In the genomic region with DNA sequence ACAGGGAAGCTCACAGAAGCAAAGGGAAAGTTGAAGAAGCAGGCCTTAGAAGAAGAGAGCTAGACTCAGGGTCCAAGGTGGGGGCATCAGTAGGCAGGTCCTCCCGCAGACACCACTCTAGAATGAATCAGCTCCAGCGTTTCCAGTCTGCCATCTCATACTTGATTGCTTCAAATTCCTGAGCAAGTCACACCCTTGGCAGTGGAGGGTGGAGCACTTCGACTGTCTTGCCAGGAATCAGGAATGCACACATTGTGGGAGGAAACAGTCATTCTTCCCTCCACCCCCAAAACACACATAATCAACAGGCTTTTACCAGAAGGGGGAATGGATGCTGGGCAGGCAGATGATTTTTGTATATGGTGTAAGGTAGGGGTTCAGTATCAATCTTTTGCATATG, we compare ENCODE assay signal across 10 cellular contexts.
DNase-seq lines count a peak whose midpoint lies in the region; ATAC-seq and TF ChIP-seq lines count a peak whose summit lies in the region.
"Had no signal": no experiment of that assay in that cellular context is flagged by ENCODE, and none has a peak within 500 bp of the region (broad histone marks: within the 10 kb centered on the region; RNA-seq: fewer than 3 reads in every experiment).

No MANE protein-coding gene starts in this region.

- H3K27ac ChIP-seq in esophagus (ENCODE audit: low read depth in 2 of 2, low read length in 1 of 2): peak overlapping the region; percentile 68 to 82
- H3K27ac ChIP-seq: thyroid gland had no signal

- peaks cover 3% of the 10 kb centered on the region in 2 donors for H3K4me1 ChIP-seq in esophagus (ENCODE audit: control insufficient read depth in 2 of 2, insufficient read depth in 2 of 2, low read length in 1 of 2)
- peaks cover 8% of the 10 kb centered on the region for H3K4me1 ChIP-seq in mucosa of descending colon (ENCODE audit: low read depth)

- TF ChIP-seq CTCF in AG09319 (IDR thresholded peaks at IDR 0.05; ENCODE audit: low read depth, low read length) (no peak), mucosa of descending colon (IDR thresholded peaks at IDR 0.05) (no peak)

- H3K36me3 ChIP-seq in esophagus (ENCODE audit: control insufficient read depth in 2 of 2, insufficient read depth in 2 of 2, low read length in 1 of 2): no peaks in the 10 kb centered on the region
- H3K36me3 ChIP-seq in mucosa of descending colon (ENCODE audit: low read depth): no peaks in the 10 kb centered on the region
- H3K36me3 ChIP-seq: thyroid gland had no signal

- H3K9me3 ChIP-seq in esophagus (ENCODE audit: control insufficient read depth in 2 of 2, insufficient read depth in 1 of 2, low read depth in 1 of 2, low read length in 1 of 2) (no peaks in the 10 kb centered on the region), mucosa of descending colon (no peaks in the 10 kb centered on the region)
- H3K9me3 ChIP-seq: thyroid gland had no signal

- WGBS in esophagus, 2 donors: 41 to 48% methylated on average over 3 of the region's 3 CpGs

- no peaks in the 10 kb centered on the region for H3K27me3 ChIP-seq in esophagus (ENCODE audit: control insufficient read depth in 1 of 2, insufficient read depth in 2 of 2, low read length in 2 of 2)
- H3K27me3 ChIP-seq: thyroid gland had no signal

- CTCF ChIA-PET in HEK293T (lab: Yijun Ruan, JAX): no interaction called here

- DNase-seq in AG09319 (ENCODE audit: extremely low read depth, low read depth) (peak; percentile 72), NCI-H69 (lab: John Stamatoyannopoulos, UW) (peak; percentile 2), mucosa of descending colon (peak in 2 of 3 donors; percentile 53 to 74), HEK293T (ENCODE audit: extremely low spot score) (no peak), NCI-H2227 (lab: John Stamatoyannopoulos, UW; ENCODE audit: unreplicated experiment) (no peak)
- DNase-seq: COR-L47 had no signal

- intact Hi-C loops in mucosa of descending colon (cut with DNase I, micrococcal nuclease): no loop called here

- POLR2A ChIA-PET in HEK293T (lab: Yijun Ruan, JAX): no interaction called here

- peak; percentile 98 for ATAC-seq in mucosa of descending colon
- ATAC-seq in GM18505 (IDR thresholded peaks at IDR 0.05; ENCODE audit: unreplicated experiment): no peak
- ATAC-seq in HG02623 (IDR thresholded peaks at IDR 0.05; ENCODE audit: unreplicated experiment): no peak

- H3K4me3 ChIP-seq in esophagus (ENCODE audit: low read depth in 1 of 2, low read length in 2 of 2): no peak overlapping the region
- no peak overlapping the region for H3K4me3 ChIP-seq in mucosa of descending colon
- H3K4me3 ChIP-seq: thyroid gland had no signal

- TF ChIP-seq POLR2A in GM18505 (IDR thresholded peaks at IDR 0.05; ENCODE audit: borderline replicate concordance, extremely low read depth, insufficient read depth, insufficient read length): no peak

TF ChIP-seq in HEK293T, 16 proteins besides CTCF, POLR2A, EP300 and RAD21:
- TF ChIP-seq ARNT (IDR thresholded peaks at IDR 0.05) (no peak), SP1 (IDR thresholded peaks at IDR 0.05) (no peak), HDGF (IDR thresholded peaks at IDR 0.05; ENCODE audit: borderline replicate concordance) (no peak), CTBP1 (IDR thresholded peaks at IDR 0.05; ENCODE audit: borderline replicate concordance) (no peak), L3MBTL2 (conservative IDR thresholded peaks at IDR 0.05) (no peak), FOXM1 (IDR thresholded peaks at IDR 0.05; ENCODE audit: borderline replicate concordance) (no peak), NFRKB (IDR thresholded peaks at IDR 0.05) (no peak), ZNF384 (IDR thresholded peaks at IDR 0.05) (no peak), BHLHE40 (IDR thresholded peaks at IDR 0.05; ENCODE audit: borderline replicate concordance) (no peak)
- TF ChIP-seq, protein P1, sequence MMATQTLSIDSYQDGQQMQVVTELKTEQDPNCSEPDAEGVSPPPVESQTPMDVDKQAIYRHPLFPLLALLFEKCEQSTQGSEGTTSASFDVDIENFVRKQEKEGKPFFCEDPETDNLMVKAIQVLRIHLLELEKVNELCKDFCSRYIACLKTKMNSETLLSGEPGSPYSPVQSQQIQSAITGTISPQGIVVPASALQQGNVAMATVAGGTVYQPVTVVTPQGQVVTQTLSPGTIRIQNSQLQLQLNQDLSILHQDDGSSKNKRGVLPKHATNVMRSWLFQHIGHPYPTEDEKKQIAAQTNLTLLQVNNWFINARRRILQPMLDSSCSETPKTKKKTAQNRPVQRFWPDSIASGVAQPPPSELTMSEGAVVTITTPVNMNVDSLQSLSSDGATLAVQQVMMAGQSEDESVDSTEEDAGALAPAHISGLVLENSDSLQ (IDR thresholded peaks at IDR 0.05): no peak

Comparison
In these comparisons a context has a peak if more than half of its experiments do, and no peak if none do; other contexts are left out.
1. DNase-seq: peak in AG09319 (single experiment), NCI-H69 (single experiment) and mucosa of descending colon (2 of 3); none in HEK293T (single experiment) and NCI-H2227 (single experiment).